8 cellular contexts compared by ENCODE assay signal in the genomic region with DNA sequence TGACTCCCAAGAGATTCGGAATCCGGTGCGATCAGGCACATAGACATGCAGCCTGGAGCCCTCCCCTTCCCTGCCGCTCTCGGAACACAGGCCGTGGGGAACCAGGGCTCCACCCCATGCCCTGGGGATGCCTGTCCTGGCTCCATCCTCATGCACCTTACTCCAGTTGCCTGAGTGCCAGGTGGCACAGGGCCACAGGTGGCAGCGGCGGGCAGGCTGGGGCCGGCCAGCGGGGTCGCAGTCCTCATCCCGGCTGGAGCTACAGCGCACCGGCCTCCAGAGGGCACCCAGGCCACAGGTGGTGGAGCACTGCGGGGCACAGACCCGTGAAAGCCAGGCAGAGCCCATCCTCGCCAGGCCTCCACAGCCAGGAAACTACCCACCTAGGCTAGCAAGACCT.
DNase-seq lines count a peak whose midpoint lies in the region; ATAC-seq, FAIRE-seq and TF ChIP-seq lines count a peak whose summit lies in the region.
"Not testable (repeated sequence)": the region's sequence is repeated elsewhere in the genome, so short reads cannot be mapped to it uniquely, and the experiment has no call there.

No MANE protein-coding gene starts in this region.

- H3K4me2 ChIP-seq in A549 = not testable (repeated sequence)

- intact Hi-C loops in cardiac septum (cut with DNase I); mucosa of descending colon (cut with DNase I, micrococcal nuclease): not testable (repeated sequence)

- CTCF ChIA-PET in A549 (lab: Yijun Ruan, JAX) = not testable (repeated sequence)

- ATAC-seq in A549 = peak; percentile 35 to 68
- peak; percentile 8; the same call in 1 of the 3 replicates for ATAC-seq in SK-N-SH treated with all-trans-retinoic acid at 6 μM for 48 hours
- peak; percentile 44 for ATAC-seq in esophagus mucosa
- ATAC-seq in left lobe of liver = peak; percentile 86
- ATAC-seq in mucosa of descending colon = peak; percentile 12

- not testable (repeated sequence) for H3K36me3 ChIP-seq in mucosa of descending colon (ENCODE audit: low read depth)

- not testable (repeated sequence) for H3K9me3 ChIP-seq in A549, mucosa of descending colon

- TF ChIP-seq EP300 in A549 (IDR thresholded peaks at IDR 0.05) = not testable (repeated sequence)

- not testable (repeated sequence) for TF ChIP-seq POLR2A in A549 (IDR thresholded peaks at IDR 0.05; ENCODE audit: low read length)

- not testable (repeated sequence) for FAIRE-seq in A549 (lab: Jason Lieb, UNC)

- H3K4me3 ChIP-seq in A549; LNCaP clone FGC (ENCODE audit: low read depth, low read length); mucosa of descending colon: not testable (repeated sequence)

- not testable (repeated sequence) for TF ChIP-seq RAD21 in A549 (conservative IDR thresholded peaks at IDR 0.05 in 1 of 2, IDR thresholded peaks at IDR 0.05 in 1 of 2)

- TF ChIP-seq CTCF in A549 (IDR thresholded peaks at IDR 0.05); mucosa of descending colon (IDR thresholded peaks at IDR 0.05): not testable (repeated sequence)
- TF ChIP-seq CTCF in LNCaP clone FGC (IDR thresholded peaks at IDR 0.05; ENCODE audit: control insufficient read depth, extremely low read depth, insufficient read depth) = 0 out of 2 replicates have a peak, but pooled peaks have one; percentile 7

- POLR2A ChIA-PET in A549 (lab: Yijun Ruan, JAX) = not testable (repeated sequence)

- H3K4me1 ChIP-seq in A549; mucosa of descending colon (ENCODE audit: low read depth): not testable (repeated sequence)

- WGBS in A549 (ENCODE audit: missing lambda C conversion rate) = 78% methylated on average over 8 of the region's 17 CpGs

- H3K27ac ChIP-seq in A549 = not testable (repeated sequence)

- not testable (repeated sequence) for DNase-seq in A549 (ENCODE audit: low read depth in 1 of 2, low spot score in 1 of 2); LNCaP clone FGC (ENCODE audit: low read depth); mucosa of descending colon
- peak; percentile 35 for DNase-seq in activated CD8-positive, alpha-beta memory T cell treated with anti-CD3 and anti-CD28 coated beads for 24 hours
- peak; percentile 69 for DNase-seq in cardiac septum (ENCODE audit: low spot score)
- peak; percentile 59 for DNase-seq in left lobe of liver (ENCODE audit: low spot score)

Comparison
In these comparisons a context has a peak if more than half of its experiments do, and no peak if none do; other contexts are left out.
1. ATAC-seq: peak in every context shown above with its lines; median percentile 86 in left lobe of liver; 52 in A549; 44 in esophagus mucosa; 12 in mucosa of descending colon; 8 in SK-N-SH treated with all-trans-retinoic acid at 6 μM for 48 hours.